12 cellular contexts compared by ENCODE assay signal in genomic region chr9:16337322-16338029, GRCh38.
DNase-seq lines count a peak whose midpoint lies in the region; ATAC-seq and TF ChIP-seq lines count a peak whose summit lies in the region.
"Had no signal": no experiment of that assay in that cellular context is flagged by ENCODE, and none has a peak within 500 bp of the region (broad histone marks: within the 10 kb centered on the region; RNA-seq: fewer than 3 reads in every experiment).

No MANE protein-coding gene starts in this region.

- no peak overlapping the region for H4K91ac ChIP-seq in mesenchymal stem cell (ENCODE audit: low read length)

- peak overlapping the region; percentile 74 for H2AFZ ChIP-seq in mammary epithelial cell (ENCODE audit: low read depth, low read length)
- H2AFZ ChIP-seq in mesenchymal stem cell (ENCODE audit: low read depth, low read length) = no peak overlapping the region

- no peak overlapping the region for H4K8ac ChIP-seq in mesenchymal stem cell (ENCODE audit: low read length)

- H3K9ac ChIP-seq in mammary epithelial cell (ENCODE audit: insufficient read depth, low read length) (no peak overlapping the region), mesenchymal stem cell (ENCODE audit: low read length) (peak overlapping the region; percentile 82)

- no peak overlapping the region for H2BK120ac ChIP-seq in mesenchymal stem cell (ENCODE audit: low read depth, low read length)

- H3K79me2 ChIP-seq in mammary epithelial cell (ENCODE audit: insufficient read depth, low read length) = no peaks in the 10 kb centered on the region

- H3K9me3 ChIP-seq in mammary epithelial cell (replicated peaks; ENCODE audit: insufficient read depth, low read length) (no peaks in the 10 kb centered on the region), mesenchymal stem cell (ENCODE audit: control insufficient read depth, low read length) (peaks cover under 1% of the 10 kb centered on the region)
- H3K9me3 ChIP-seq: neutrophil, transverse colon had no signal

- WGBS in mammary epithelial cell (ENCODE audit: low coverage, missing lambda C conversion rate) = 5% methylated on average over 5 of the region's 5 CpGs
- WGBS in mesenchymal stem cell = 51% methylated on average over 5 of the region's 5 CpGs

- H3K18ac ChIP-seq in mesenchymal stem cell (ENCODE audit: low read depth in 1 of 2, low read length in 2 of 2) = peak overlapping the region in 1 of 2 experiments; percentile 18

- dilution Hi-C loops in mammary epithelial cell (cut with HindIII; ENCODE audit: low sequenced_read_pairs) = no loop called here

- CTCF ChIA-PET in mammary epithelial cell (lab: Charles Lee; ENCODE audit: low non-redundant PET) = no interaction called here

- peak overlapping the region; percentile 84 for H3K27ac ChIP-seq in mammary epithelial cell (ENCODE audit: insufficient read depth, low read depth, low read length)
- H3K27ac ChIP-seq in mesenchymal stem cell (ENCODE audit: low read length, poor library complexity, severe bottlenecking) = peak overlapping the region; percentile 1
- H3K27ac ChIP-seq: neutrophil, transverse colon had no signal

- TSS peak; percentile 86 for BruUV-seq in mammary epithelial cell (replicated peaks; lab: Mats Ljungman, UMichigan)

- H3K36me3 ChIP-seq in mammary epithelial cell (ENCODE audit: insufficient read depth, low read length) (no peaks in the 10 kb centered on the region), mesenchymal stem cell (ENCODE audit: control insufficient read depth in 1 of 2, insufficient read depth in 2 of 2, low read depth in 1 of 2, low read length in 2 of 2) (no peaks in the 10 kb centered on the region)
- H3K36me3 ChIP-seq: neutrophil, transverse colon had no signal

- no peak overlapping the region for H3K4ac ChIP-seq in mesenchymal stem cell (ENCODE audit: low read depth in 1 of 2, low read length in 2 of 2)

- peak overlapping the region; percentile 72 for H2AK5ac ChIP-seq in mesenchymal stem cell (ENCODE audit: low read length, severe bottlenecking)

- no peak overlapping the region for H3K4me3 ChIP-seq in mammary epithelial cell (replicated peaks in 1 of 3; ENCODE audit: insufficient read depth in 1 of 3, low read depth in 2 of 3, low read length in 3 of 3)
- H3K4me3 ChIP-seq in mesenchymal stem cell (ENCODE audit: insufficient read depth in 1 of 2, low read depth in 1 of 2, low read length in 2 of 2) = peak overlapping the region in 1 of 2 experiments; percentile 37
- H3K4me3 ChIP-seq: transverse colon had no signal

- ATAC-seq in GM18870 (IDR thresholded peaks at IDR 0.05; ENCODE audit: unreplicated experiment) = no peak

- TF ChIP-seq CTCF in mammary epithelial cell (conservative IDR thresholded peaks at IDR 0.05 in 1 of 2, IDR thresholded peaks at IDR 0.05 in 1 of 2; ENCODE audit: extremely low read depth in 1 of 2, insufficient read depth in 1 of 2, low read depth in 1 of 2, low read length in 2 of 2) = no peak

- H3K4me2 ChIP-seq in mammary epithelial cell (ENCODE audit: insufficient read depth, low read depth, low read length) (peak overlapping the region; percentile 41), mesenchymal stem cell (ENCODE audit: low read length, poor library complexity, severe bottlenecking) (no peak overlapping the region)

- no peak overlapping the region for H3K23ac ChIP-seq in mesenchymal stem cell (ENCODE audit: low read length in 2 of 2)

- no peak overlapping the region for H3K14ac ChIP-seq in mesenchymal stem cell (ENCODE audit: low read length in 2 of 2)

- no peak overlapping the region for H2BK12ac ChIP-seq in mesenchymal stem cell (ENCODE audit: low read length in 2 of 2)

- peak; percentile 55 for DNase-seq in AG08396 (ENCODE audit: low spot score)
- peak; percentile 100 for DNase-seq in LHCN-M2 (ENCODE audit: low read depth)
- DNase-seq in mammary epithelial cell = peak; percentile 99
- DNase-seq in mesenchymal stem cell = peak; percentile 78
- no peak for DNase-seq in NCI-H1694 treated with DMSO at 0.1 percent for 48 hours (lab: John Stamatoyannopoulos, UW)
- no peak for DNase-seq in NCI-H748 (lab: John Stamatoyannopoulos, UW; ENCODE audit: unreplicated experiment)
- no peak for DNase-seq in SKM-1 treated with dmso at 0.1 percent for 144 hours (lab: John Stamatoyannopoulos, UW; ENCODE audit: unreplicated experiment)
- DNase-seq: activated T-cell treated with anti-CD3 and anti-CD28 coated beads for 4 hours, NCI-H82, transverse colon had no signal

- peak overlapping the region; percentile 26 for H2BK15ac ChIP-seq in mesenchymal stem cell (ENCODE audit: low read depth, poor library complexity, severe bottlenecking)

- H4K20me1 ChIP-seq in mammary epithelial cell (ENCODE audit: insufficient read depth, low read length) = no peaks in the 10 kb centered on the region

- H3K4me1 ChIP-seq in mammary epithelial cell (ENCODE audit: insufficient read depth, low read length) (peaks cover 38% of the 10 kb centered on the region), mesenchymal stem cell (ENCODE audit: control insufficient read depth, insufficient read depth, low read depth, low read length) (peaks cover 9% of the 10 kb centered on the region)
- H3K4me1 ChIP-seq: transverse colon had no signal

- in situ Hi-C loops in mammary epithelial cell (cut with MboI; ENCODE audit: low sequenced_read_pairs in 2 of 2) = no loop called here

- H3K27me3 ChIP-seq in mammary epithelial cell (ENCODE audit: insufficient read depth, low read length) (no peaks in the 10 kb centered on the region), mesenchymal stem cell (ENCODE audit: control insufficient read depth in 1 of 2, insufficient read depth in 1 of 2, low read length in 2 of 2) (no peaks in the 10 kb centered on the region)
- H3K27me3 ChIP-seq: neutrophil, transverse colon had no signal

- intact Hi-C loops in mammary epithelial cell (cut with micrococcal nuclease) = loop anchor here (10.0 kb wide), 1 partner anchor 167 kb away; no protein-coding TSS in a partner anchor

- no peak overlapping the region for H2BK5ac ChIP-seq in mesenchymal stem cell (ENCODE audit: low read depth, low read length, poor library complexity, severe bottlenecking)

- H3K79me1 ChIP-seq in mesenchymal stem cell (replicated peaks; ENCODE audit: low read length, poor library complexity, severe bottlenecking) = no peaks in the 10 kb centered on the region

Comparison
In these comparisons a context has a peak if more than half of its experiments do, and no peak if none do; other contexts are left out.
1. DNase-seq: peak in AG08396 (single experiment), LHCN-M2 (single experiment), mammary epithelial cell (single experiment) and mesenchymal stem cell (single experiment); none in NCI-H1694 treated with DMSO at 0.1 percent for 48 hours (single experiment), NCI-H748 (single experiment) and SKM-1 treated with dmso at 0.1 percent for 144 hours (single experiment).